Comparison of ENCODE assay signal across 8 cellular contexts in genomic region chr18:875912-876311, GRCh38. TPM values are rescaled to one million over a fixed set of nuclear protein-coding genes. Genes with fewer than 3 reads are reported as not detected.
"Had no signal": no experiment of that assay in that cellular context is flagged by ENCODE, and none has a peak within 500 bp of the region (broad histone marks: within the 10 kb centered on the region; RNA-seq: fewer than 3 reads in every experiment).

No MANE protein-coding gene starts in this region.

- FAIRE-seq: G401.6, GM12878, GM12891, GM12892, GM18507, GM19239 had no signal

- H3K4me3 ChIP-seq: GM12878 had no signal

- DNase-seq: GDM1, GF-D8 had no signal

- ATAC-seq: GM12878 had no signal

RNA-seq across cellular contexts. Expression of gene ADCYAP1, which starts 28.8 kb away (rescaled TPM):
- total RNA-seq: GM12878 had no signal
